In genomic region chr1:37393173-37393572, GRCh38 we compare ENCODE assay signal across 32 cellular contexts.
DNase-seq lines count a peak whose midpoint lies in the region; ATAC-seq and TF ChIP-seq lines count a peak whose summit lies in the region.
"Had no signal": no experiment of that assay in that cellular context is flagged by ENCODE, and none has a peak within 500 bp of the region (broad histone marks: within the 10 kb centered on the region; RNA-seq: fewer than 3 reads in every experiment).

No MANE protein-coding gene starts in this region.

- intact Hi-C loops in mucosa of descending colon (cut with DNase I, micrococcal nuclease), result no loop called here

- no CpG with 5 or more reads among the region's 3 CpGs for WGBS in neuronal stem cell (ENCODE audit: extremely low coverage in 2 of 2, insufficient read length in 2 of 2, insufficient replicate concordance in 1 of 2), 2 donors

- ATAC-seq in mucosa of descending colon (no peak), GM21447 (IDR thresholded peaks at IDR 0.05; ENCODE audit: unreplicated experiment) (no peak)
- ATAC-seq: activated naive CD4-positive, alpha-beta T cell treated with anti-CD3 and anti-CD28 coated beads, Interleukin-2, amount 50 U/mL, for 72 hours; foreskin keratinocyte; heart left ventricle; sciatic nerve; T-cell; WTC11 had no signal

- H2AFZ ChIP-seq in neuronal stem cell (ENCODE audit: low read length), result no peak overlapping the region

- H3K4ac ChIP-seq in neuronal stem cell (ENCODE audit: low read length), result no peak overlapping the region

- H3K36me3 ChIP-seq in neuronal stem cell (replicated peaks in 1 of 2; ENCODE audit: control insufficient read depth in 2 of 2, insufficient read depth in 2 of 2, low read length in 2 of 2) (no peaks in the 10 kb centered on the region), mucosa of descending colon (ENCODE audit: low read depth) (no peaks in the 10 kb centered on the region)
- H3K36me3 ChIP-seq: BLaER1, esophagus squamous epithelium, HAP-1, heart left ventricle, MG63, neutrophil, SJCRH30, stomach, tibial artery had no signal

- no peak overlapping the region for H3K14ac ChIP-seq in neuronal stem cell (ENCODE audit: low read length)

- no peak overlapping the region for H3K27ac ChIP-seq in neuronal stem cell (replicated peaks; ENCODE audit: low read length)
- H3K27ac ChIP-seq: BLaER1, esophagus squamous epithelium, foreskin keratinocyte, heart left ventricle, neutrophil, SJCRH30, stomach, tibial artery had no signal

- H3K9me3 ChIP-seq in neuronal stem cell (replicated peaks in 1 of 2; ENCODE audit: control insufficient read depth in 2 of 2, insufficient read depth in 1 of 2, low read depth in 1 of 2, low read length in 2 of 2) (no peaks in the 10 kb centered on the region), mucosa of descending colon (no peaks in the 10 kb centered on the region)
- H3K9me3 ChIP-seq: BLaER1, esophagus squamous epithelium, HAP-1, heart left ventricle, MG63, neutrophil, SJCRH30, stomach, tibial artery had no signal

- peaks cover 0 to 56% (median 0%) of the 10 kb centered on the region in 3 experiments for H3K27me3 ChIP-seq in neuronal stem cell (ENCODE audit: control insufficient read depth in 3 of 3, insufficient read depth in 3 of 3, low read depth in 1 of 3, low read length in 3 of 3)
- H3K27me3 ChIP-seq: BLaER1 had no signal

- TF ChIP-seq CTCF in mucosa of descending colon (IDR thresholded peaks at IDR 0.05), result no peak

- H3K4me1 ChIP-seq in neuronal stem cell (ENCODE audit: control insufficient read depth in 2 of 2, insufficient read depth in 1 of 2, low read depth in 1 of 2, low read length in 2 of 2) (peaks cover 0 to 49% of the 10 kb centered on the region in 2 donors), mucosa of descending colon (ENCODE audit: low read depth) (no peaks in the 10 kb centered on the region)
- H3K4me1 ChIP-seq: esophagus squamous epithelium, foreskin keratinocyte, HAP-1, heart left ventricle, SJCRH30, stomach, tibial artery had no signal

- no peak overlapping the region for H4K91ac ChIP-seq in neuronal stem cell (ENCODE audit: low read depth, low read length, poor library complexity)

- H2AK5ac ChIP-seq in neuronal stem cell (ENCODE audit: low read depth, low read length), result no peak overlapping the region

- no peak overlapping the region for H3K18ac ChIP-seq in neuronal stem cell (ENCODE audit: low read length)

- H3K9ac ChIP-seq in neuronal stem cell (ENCODE audit: low read depth, low read length, poor library complexity), result no peak overlapping the region
- H3K9ac ChIP-seq: BLaER1 had no signal

- H4K8ac ChIP-seq in neuronal stem cell (ENCODE audit: low read depth, low read length), result no peak overlapping the region

- H3K4me3 ChIP-seq in neuronal stem cell (ENCODE audit: low read length in 2 of 2) (no peak overlapping the region), mucosa of descending colon (no peak overlapping the region)
- H3K4me3 ChIP-seq: BLaER1, esophagus squamous epithelium, HAP-1, heart left ventricle, MG63, SJCRH30, stomach, tibial artery had no signal

- peak overlapping the region; percentile 4 for H2BK5ac ChIP-seq in neuronal stem cell (ENCODE audit: low read length)

- no peak overlapping the region for H2BK12ac ChIP-seq in neuronal stem cell (ENCODE audit: low read length)

- H3K23ac ChIP-seq in neuronal stem cell (ENCODE audit: low read depth, low read length, poor library complexity), result no peak overlapping the region

- no peak overlapping the region for H3K4me2 ChIP-seq in neuronal stem cell (ENCODE audit: insufficient read depth, low read length, poor library complexity, severe bottlenecking)
- H3K4me2 ChIP-seq: BLaER1 had no signal

- DNase-seq in NCI-H1092 (lab: John Stamatoyannopoulos, UW) (peak; percentile 14), NCI-H1436 treated with DMSO at 0.1 percent for 48 hours (lab: John Stamatoyannopoulos, UW) (peak; percentile 63), NCI-H510A treated with DMSO at 0.1 percent for 48 hours (lab: John Stamatoyannopoulos, UW) (peak; percentile 99), neuronal stem cell (ENCODE audit: low spot score) (no peak), HUDEP-2 (lab: John Stamatoyannopoulos, UW; ENCODE audit: unreplicated experiment in 76 of 76) (no peak), mucosa of descending colon (no peak)
- DNase-seq: activated CD4-positive, alpha-beta T cell treated with anti-CD3 and anti-CD28 coated beads, Interleukin-2, amount 50 U/mL, for 1 hour; activated effector memory CD4-positive, alpha-beta T cell treated with Interleukin-2 at 50 U/mL for 16 hours; activated T-cell treated with anti-CD3 and anti-CD28 coated beads, Interleukin-2, amount 50 U/mL, for 1 hour; amygdala; DMS53; esophagus squamous epithelium; foreskin keratinocyte; GF-D8; heart left ventricle; KBM-7; MG63; NCI-H1694 treated with DMSO at 0.1 percent for 48 hours; NCI-H526 treated with DMSO at 0.1 percent for 48 hours; SJCRH30; stimulated activated CD4-positive, alpha-beta T cell treated with anti-CD3 and anti-CD28 coated beads, Interleukin-12 subunit alpha, Interleukin-12 subunit beta, amount 100 ng/mL, for 4 hours; stimulated activated CD4-positive, alpha-beta T cell treated with anti-CD3 and anti-CD28 coated beads, Interleukin-2, amount 100 ng/mL, for 48 hours; stomach; T-cell; tibial artery had no signal

- no peak overlapping the region for H2BK120ac ChIP-seq in neuronal stem cell (ENCODE audit: low read depth, low read length)

- no peaks in the 10 kb centered on the region for H3K79me1 ChIP-seq in neuronal stem cell (ENCODE audit: low read depth, low read length)

- H2BK15ac ChIP-seq in neuronal stem cell (ENCODE audit: low read length), result no peak overlapping the region

Comparison
In these comparisons a context has a peak if more than half of its experiments do, and no peak if none do; other contexts are left out.
1. DNase-seq: peak in NCI-H1092 (single experiment), NCI-H1436 treated with DMSO at 0.1 percent for 48 hours (single experiment) and NCI-H510A treated with DMSO at 0.1 percent for 48 hours (single experiment); none in neuronal stem cell (single experiment), HUDEP-2 (0 of 76) and mucosa of descending colon (0 of 3).